In genomic region chr7:2717293-2717904, GRCh38 we compare ENCODE assay signal across 9 cellular contexts. TPM values are rescaled to one million over a fixed set of nuclear protein-coding genes. Genes with fewer than 3 reads are reported as not detected.
DNase-seq lines count a peak whose midpoint lies in the region; ATAC-seq and TF ChIP-seq lines count a peak whose summit lies in the region.
"Had no signal": no experiment of that assay in that cellular context is flagged by ENCODE, and none has a peak within 500 bp of the region (broad histone marks: within the 10 kb centered on the region; RNA-seq: fewer than 3 reads in every experiment).

No MANE protein-coding gene starts in this region.

- H3K27me3 ChIP-seq in gastroesophageal sphincter, result no peaks in the 10 kb centered on the region
- H3K27me3 ChIP-seq in skeletal muscle tissue (ENCODE audit: control insufficient read depth in 3 of 3, insufficient read depth in 3 of 3, low read length in 3 of 3), result peaks cover 0 to 7% (median 0%) of the 10 kb centered on the region in 3 donors
- no peaks in the 10 kb centered on the region for H3K27me3 ChIP-seq in PC-9 (ENCODE audit: insufficient read depth, low read depth)

- H3K9me3 ChIP-seq in gastroesophageal sphincter (no peaks in the 10 kb centered on the region), skeletal muscle tissue (ENCODE audit: control insufficient read depth in 3 of 3, low read length in 3 of 3) (no peaks in the 10 kb centered on the region), PC-9 (ENCODE audit: insufficient read depth, low read depth) (no peaks in the 10 kb centered on the region)

- POLR2A ChIA-PET in PC-9 (lab: Charles Lee; ENCODE audit: unreplicated experiment), result no interaction called here

- no peak for ATAC-seq in SK-N-SH treated with all-trans-retinoic acid at 6 μM for 48 hours
- ATAC-seq in gastroesophageal sphincter, result peak; percentile 46
- no peak for ATAC-seq in HG02840 (IDR thresholded peaks at IDR 0.05; ENCODE audit: low FRiP score, unreplicated experiment)

- no peaks in the 10 kb centered on the region for H3K9me2 ChIP-seq in PC-9 (ENCODE audit: insufficient read depth)

- BruUV-seq in PC-9 (replicated peaks; lab: Mats Ljungman, UMichigan), result no TSS peak

- H3K36me3 ChIP-seq in gastroesophageal sphincter (peaks cover 0 to 38% of the 10 kb centered on the region in 2 donors), skeletal muscle tissue (ENCODE audit: control insufficient read depth in 3 of 3, insufficient read depth in 3 of 3, low read length in 3 of 3) (peaks cover 0 to 5% (median 0%) of the 10 kb centered on the region in 3 donors), PC-9 (ENCODE audit: low read depth) (peaks cover 11% of the 10 kb centered on the region)

- H3K4me3 ChIP-seq in gastroesophageal sphincter, result no peak overlapping the region
- peak overlapping the region; percentile 14 to 38 (median 32) for H3K4me3 ChIP-seq in skeletal muscle tissue (ENCODE audit: low read length in 3 of 3)
- H3K4me3 ChIP-seq in PC-9, result no peak overlapping the region
- H3K4me3 ChIP-seq: lung had no signal

- H4K20me1 ChIP-seq in PC-9 (ENCODE audit: insufficient read depth), result no peaks in the 10 kb centered on the region

- no peak overlapping the region for H3K4me2 ChIP-seq in PC-9

- H2AFZ ChIP-seq in PC-9, result no peak overlapping the region

- 15 to 30% methylated on average over 13 to 14 of the region's 27 CpGs for WGBS in gastroesophageal sphincter (ENCODE audit: low coverage in 1 of 2), 2 donors

- no peaks in the 10 kb centered on the region for H3K79me2 ChIP-seq in PC-9 (ENCODE audit: low read depth)

- no peak for TF ChIP-seq EP300 in gastroesophageal sphincter (IDR thresholded peaks at IDR 0.05)

- H3K4me1 ChIP-seq in gastroesophageal sphincter (peaks cover 0 to 31% (median 7%) of the 10 kb centered on the region in 3 donors), skeletal muscle tissue (ENCODE audit: control insufficient read depth in 3 of 3, insufficient read depth in 3 of 3, low read length in 3 of 3) (peaks cover 15 to 28% (median 25%) of the 10 kb centered on the region in 3 donors), PC-9 (replicated peaks; ENCODE audit: insufficient read depth) (no peaks in the 10 kb centered on the region)

- TF ChIP-seq POLR2A in gastroesophageal sphincter (IDR thresholded peaks at IDR 0.05), result no peak

- intact Hi-C loops in PC-9 (cut with micrococcal nuclease; ENCODE audit: unreplicated experiment), result no loop called here

- peak overlapping the region in 1 of 3 donors; percentile 57 for H3K9ac ChIP-seq in skeletal muscle tissue (ENCODE audit: low read depth in 1 of 3, low read length in 3 of 3)

- peaks cover 6% of the 10 kb centered on the region; the same call in 1 of the 2 replicates for H3F3A ChIP-seq in PC-9 (ENCODE audit: insufficient read depth, low read depth)

- CTCF ChIA-PET in PC-9 (lab: Charles Lee), result no interaction called here

- DNase-seq in HuH-7 (ENCODE audit: low spot score) (peak; percentile 78), PC-9 (no peak)
- no peak for DNase-seq in activated CD8-positive, alpha-beta memory T cell treated with anti-CD3 and anti-CD28 coated beads for 24 hours

- H3K27ac ChIP-seq in gastroesophageal sphincter (peak overlapping the region in 3 of 4 donors; percentile 5 to 58 (median 47)), skeletal muscle tissue (ENCODE audit: low read depth, low read length) (no peak overlapping the region), PC-9 (no peak overlapping the region)

- TF ChIP-seq CTCF in gastroesophageal sphincter (IDR thresholded peaks at IDR 0.05) (no peak), PC-9 (conservative IDR thresholded peaks at IDR 0.05) (no peak)

TF ChIP-seq in SK-N-SH treated with all-trans-retinoic acid at 6 μM for 48 hours, 23 proteins besides CTCF, POLR2A, EP300 and RAD21:
- TF ChIP-seq ZNF70 (CRISPR knock-in tag; IDR thresholded peaks at IDR 0.05) (no peak), TSHZ2 (CRISPR knock-in tag; IDR thresholded peaks at IDR 0.05) (no peak), TCF4 (CRISPR knock-in tag; IDR thresholded peaks at IDR 0.05; ENCODE audit: borderline replicate concordance) (peak; percentile 21; the same call in 1 of the 2 replicates)

RNA-seq across cellular contexts. Expression of gene AMZ1, which starts 29.4 kb away (rescaled TPM):
- total RNA-seq in gastroesophageal sphincter (under 1 TPM; 0.12 to 0.62 (median 0.32) TPM), skeletal muscle tissue (under 0.01 TPM), PC-9 (2021) (0.50 TPM in 1 of 2 replicates, not detected in the other)
- total RNA-seq: LHCN-M2 had no signal

Comparison
In these comparisons a context has a peak if more than half of its experiments do, and no peak if none do; other contexts are left out.
1. H3K27ac ChIP-seq: peak in gastroesophageal sphincter (3 of 4); none in skeletal muscle tissue (single experiment) and PC-9 (single experiment).
2. H3K4me3 ChIP-seq: peak in skeletal muscle tissue (3 of 3); none in gastroesophageal sphincter (0 of 2) and PC-9 (single experiment).